ENCODE assay signal across 8 cellular contexts in genomic region chr3:15097889-15098288, GRCh38. TPM values are rescaled to one million over a fixed set of nuclear protein-coding genes. Genes with fewer than 3 reads are reported as not detected.
A peak's percentile ranks its signal among the peaks of the same experiment; 100 is the strongest.
DNase-seq lines count a peak whose midpoint lies in the region; ATAC-seq and TF ChIP-seq lines count a peak whose summit lies in the region.

No MANE protein-coding gene starts in this region.

- peak overlapping the region; percentile 98 for H3K9ac ChIP-seq in GM23248
- peak overlapping the region in 1 of 2 donors; percentile 54 for H3K9ac ChIP-seq in colonic mucosa (ENCODE audit: low read depth in 2 of 2, low read length in 2 of 2)

- H3K9me3 ChIP-seq in GM23248 (ENCODE audit: low read depth) (no peaks in the 10 kb centered on the region), colonic mucosa (no peaks in the 10 kb centered on the region), uterus (no peaks in the 10 kb centered on the region)

- intact Hi-C loops in colonic mucosa (cut with DNase I) (no loop called here), uterus (cut with DNase I; ENCODE audit: low total_unique reads) (no loop called here)

- peak overlapping the region; percentile 98 for H3K4me3 Mint-ChIP-seq in nephron progenitor cell

- H3K4me2 ChIP-seq in GM23248 (ENCODE audit: unreplicated experiment), result peak overlapping the region; percentile 83

- H3K9me3 Mint-ChIP-seq in nephron progenitor cell, result no peaks in the 10 kb centered on the region

- peak; percentile 49 for DNase-seq in GM23248
- DNase-seq in SIG-M5 treated with dmso at 0.1 percent for 504 hours (lab: John Stamatoyannopoulos, UW; ENCODE audit: unreplicated experiment), result peak; percentile 64
- DNase-seq in colonic mucosa, result no peak
- DNase-seq in nephron progenitor cell, result no peak
- no peak for DNase-seq in uterus
- no peak for DNase-seq in stimulated activated naive CD4-positive, alpha-beta T cell treated with Interleukin-2 at 50 U/mL for 16 hours (lab: John Stamatoyannopoulos, UW)
- no peak for DNase-seq in NCI-H1092 treated with DMSO at 0.1 percent for 48 hours (lab: John Stamatoyannopoulos, UW)

- no peaks in the 10 kb centered on the region for H4K20me1 ChIP-seq in GM23248 (ENCODE audit: insufficient read depth)

- H3F3A ChIP-seq in GM23248 (ENCODE audit: insufficient read depth), result no peaks in the 10 kb centered on the region

- H3K4me3 ChIP-seq in GM23248 (peak overlapping the region; percentile 98), colonic mucosa (peak overlapping the region; percentile 74), uterus (peak overlapping the region in 1 of 2 donors; percentile 81)

- no peak overlapping the region for H2AFZ ChIP-seq in GM23248

- peak overlapping the region; percentile 87 for H3K27ac ChIP-seq in GM23248
- H3K27ac ChIP-seq in colonic mucosa, result no peak overlapping the region
- H3K27ac ChIP-seq in uterus, result no peak overlapping the region

- no peak for TF ChIP-seq POLR2A in uterus (IDR thresholded peaks at IDR 0.05)

- H3K27me3 ChIP-seq in GM23248 (replicated peaks; ENCODE audit: insufficient read depth), result no peaks in the 10 kb centered on the region
- no peaks in the 10 kb centered on the region for H3K27me3 ChIP-seq in colonic mucosa
- no peaks in the 10 kb centered on the region for H3K27me3 ChIP-seq in uterus

- in situ Hi-C loops in GM23248 (cut with MboI), result no loop called here

- H3K4me1 Mint-ChIP-seq in nephron progenitor cell, result peaks cover 23% of the 10 kb centered on the region

- ATAC-seq in HG03354 (IDR thresholded peaks at IDR 0.05; ENCODE audit: poor library complexity, severe bottlenecking, unreplicated experiment), result no peak

- H3K4me1 ChIP-seq in GM23248 (ENCODE audit: insufficient read depth) (peaks cover 14% of the 10 kb centered on the region), colonic mucosa (no peaks in the 10 kb centered on the region), uterus (no peaks in the 10 kb centered on the region)

- peaks cover 14% of the 10 kb centered on the region for H3K36me3 Mint-ChIP-seq in nephron progenitor cell (ENCODE audit: low read depth)

- H3K79me2 ChIP-seq in GM23248 (ENCODE audit: insufficient read depth), result peaks cover 36% of the 10 kb centered on the region

- WGBS in GM23248 (ENCODE audit: low coverage in 1 of 2, low lambda C conversion rate in 2 of 2, missing lambda C conversion rate in 2 of 2), 2 experiments, result 20% methylated on average over 6 of the region's 6 CpGs

- H3K36me3 ChIP-seq in GM23248 (ENCODE audit: low read depth) (peaks cover 23% of the 10 kb centered on the region), colonic mucosa (no peaks in the 10 kb centered on the region), uterus (no peaks in the 10 kb centered on the region)

- H3K9me2 ChIP-seq in GM23248 (ENCODE audit: insufficient read depth), result no peaks in the 10 kb centered on the region

- peaks cover 14% of the 10 kb centered on the region for H3K27me3 Mint-ChIP-seq in nephron progenitor cell (ENCODE audit: low read depth, poor library complexity)

- TF ChIP-seq CTCF in colonic mucosa (IDR thresholded peaks at IDR 0.05), result no peak
- TF ChIP-seq CTCF in nephron progenitor cell (IDR thresholded peaks at IDR 0.05), result no peak
- TF ChIP-seq CTCF in uterus (IDR thresholded peaks at IDR 0.05), result no peak

- H3K27ac Mint-ChIP-seq in nephron progenitor cell, result peak overlapping the region; percentile 14

RNA-seq across cellular contexts. Expression of gene RBSN, which starts 1.1 kb away (rescaled TPM):
- total RNA-seq in GM23248 (2014; rRNA removed; shearing (Covaris generic)), result 23.9 and 35.0 TPM in 2 replicates
- 19.5 and 21.0 TPM in 2 replicates for polyA plus RNA-seq in GM23248 (2016; fragmentation: Nextera tagmentation; extraction: Ambion mirVana)
- 10 to 100 TPM; 15.6 to 17.0 TPM for total RNA-seq in colonic mucosa
- total RNA-seq in uterus, result 10 to 100 TPM; 27.4 to 62.8 (median 39.8) TPM

RNA-seq across cellular contexts. Expression of gene MRPS25, which starts 32.8 kb away (rescaled TPM):
- total RNA-seq in GM23248 (2014; rRNA removed; shearing (Covaris generic)), result 7.0 and 27.2 TPM in 2 replicates
- 41.7 and 41.8 TPM in 2 replicates for polyA plus RNA-seq in GM23248 (2016; fragmentation: Nextera tagmentation; extraction: Ambion mirVana)
- total RNA-seq in colonic mucosa (100 to 1,000 TPM in 1 of 2 donors, 10 to 100 TPM in 1; 53.3 to 117 TPM), uterus (10 to 100 TPM in 3 of 4 donors, 1 to 10 TPM in 1; 6.2 to 49.8 (median 18.6) TPM)

Comparison
In these comparisons a context has a peak if more than half of its experiments do, and no peak if none do; other contexts are left out.
1. DNase-seq: peak in GM23248 (single experiment) and SIG-M5 treated with dmso at 0.1 percent for 504 hours (single experiment); none in colonic mucosa (single experiment), nephron progenitor cell (single experiment), uterus (0 of 2), stimulated activated naive CD4-positive, alpha-beta T cell treated with Interleukin-2 at 50 U/mL for 16 hours (single experiment) and NCI-H1092 treated with DMSO at 0.1 percent for 48 hours (single experiment).